27 cellular contexts compared by ENCODE assay signal in genomic region chr4:189771696-189772361, GRCh38.
DNase-seq lines count a peak whose midpoint lies in the region; ATAC-seq, FAIRE-seq and TF ChIP-seq lines count a peak whose summit lies in the region.
"Had no signal": no experiment of that assay in that cellular context is flagged by ENCODE, and none has a peak within 500 bp of the region (broad histone marks: within the 10 kb centered on the region; RNA-seq: fewer than 3 reads in every experiment).

No MANE protein-coding gene starts in this region.

- DNase-seq in AG10803 (ENCODE audit: low read depth) (peak; percentile 5), KBM-7 (peak; percentile 78), NOMO-1 treated with DMSO at 0.1 percent for 48 hours (lab: John Stamatoyannopoulos, UW; ENCODE audit: unreplicated experiment) (peak; percentile 71), SW480 (ENCODE audit: low spot score) (peak; percentile 8), GM12892 (ENCODE audit: insufficient read length) (no peak), NCI-H748 (lab: John Stamatoyannopoulos, UW; ENCODE audit: unreplicated experiment) (no peak), NCI-H226 (no peak)
- DNase-seq: activated CD4-positive, alpha-beta T cell treated with anti-CD3 and anti-CD28 coated beads, Interleukin-2, amount 10 ng/mL, durations not matched to agents 7 days and 5 days; activated naive CD4-positive, alpha-beta T cell treated with anti-CD3 and anti-CD28 coated beads for 36 hours; activated T-cell treated with anti-CD3 and anti-CD28 coated beads, Interleukin-2, amount 50 U/mL, for 72 hours; brain microvascular endothelial cell; CD4-positive, alpha-beta memory T cell; dorsolateral prefrontal cortex; glutamatergic neuron; naive thymus-derived CD4-positive, alpha-beta T cell; NCI-H1436 treated with DMSO at 0.1 percent for 48 hours; NCI-H446; NCI-H82; occipital lobe; stimulated activated naive CD4-positive, alpha-beta T cell treated with Interleukin-2 at 50 U/mL for 16 hours; testis; uterus had no signal

- FAIRE-seq in GM12892 (lab: Jason Lieb, UNC), result no peak
- FAIRE-seq: A204.1, H1, keratinocyte had no signal

- TF ChIP-seq POLR2A in GM12892 (IDR thresholded peaks at IDR 0.05; ENCODE audit: low read depth, low read length), result no peak

- no peak overlapping the region for H3K4me3 ChIP-seq in AG10803 (ENCODE audit: low read length)
- H3K4me3 ChIP-seq: dorsolateral prefrontal cortex, testis, uterus had no signal

- in situ Hi-C loops in KBM-7 (cut with MboI; ENCODE audit: low pct_unique_long_range_greater_than_20kb, low sequenced_read_pairs), result no loop called here

- TF ChIP-seq CTCF in AG10803 (conservative IDR thresholded peaks at IDR 0.05; ENCODE audit: low read length), result no peak

- no peak for ATAC-seq in HG03442 (IDR thresholded peaks at IDR 0.05; ENCODE audit: unreplicated experiment)
- ATAC-seq: activated T-cell treated with anti-CD3 and anti-CD28 coated beads, Interleukin-2, amount 50 U/mL, for 72 hours; naive thymus-derived CD4-positive, alpha-beta T cell; SK-N-SH treated with all-trans-retinoic acid at 6 μM for 48 hours had no signal

Comparison
In these comparisons a context has a peak if more than half of its experiments do, and no peak if none do; other contexts are left out.
1. DNase-seq: peak in AG10803 (single experiment), KBM-7 (single experiment), NOMO-1 treated with DMSO at 0.1 percent for 48 hours (single experiment) and SW480 (single experiment); none in GM12892 (single experiment), NCI-H748 (single experiment) and NCI-H226 (single experiment).